Comparison of ENCODE assay signal across 15 cellular contexts in genomic region chr11:118175600-118176399, GRCh38. TPM values are rescaled to one million over a fixed set of nuclear protein-coding genes. Genes with fewer than 3 reads are reported as not detected.
A peak's percentile ranks its signal among the peaks of the same experiment; 100 is the strongest.
DNase-seq lines count a peak whose midpoint lies in the region; ATAC-seq and TF ChIP-seq lines count a peak whose summit lies in the region.
"Had no signal": no experiment of that assay in that cellular context is flagged by ENCODE, and none has a peak within 500 bp of the region (broad histone marks: within the 10 kb centered on the region; RNA-seq: fewer than 3 reads in every experiment).

No MANE protein-coding gene starts in this region.

- peaks cover 4% of the 10 kb centered on the region for H3K4me1 Mint-ChIP-seq in activated naive CD4-positive, alpha-beta T cell treated with anti-CD3 and anti-CD28 coated beads, Interleukin-2, amount 50 U/mL, for 24 hours
- peaks cover 42% of the 10 kb centered on the region for H3K4me1 Mint-ChIP-seq in nephron

- peak overlapping the region; percentile 38 for H3K27ac Mint-ChIP-seq in activated naive CD4-positive, alpha-beta T cell treated with anti-CD3 and anti-CD28 coated beads, Interleukin-2, amount 50 U/mL, for 24 hours
- H3K27ac Mint-ChIP-seq in nephron, result peak overlapping the region; percentile 94 to 98 (median 97)
- H3K27ac Mint-ChIP-seq: stimulated activated naive CD8-positive, alpha-beta T cell treated with anti-CD3 and anti-CD28 coated beads, Interleukin-15, amount 100 ng/mL, for 72 hours had no signal

- no peak for DNase-seq in activated naive CD4-positive, alpha-beta T cell treated with Interleukin-2 at 50 U/mL for 16 hours
- DNase-seq in heart left ventricle, result no peak
- DNase-seq in vagina (ENCODE audit: extremely low spot score in 2 of 2), result no peak
- no peak for DNase-seq in NCI-H128 (lab: John Stamatoyannopoulos, UW; ENCODE audit: unreplicated experiment)
- no peak for DNase-seq in SIG-M5 (lab: John Stamatoyannopoulos, UW)
- no peak for DNase-seq in activated CD4-positive, alpha-beta T cell treated with anti-CD3 and anti-CD28 coated beads for 1 hour
- DNase-seq: activated T-cell treated with anti-CD3 and anti-CD28 coated beads, Interleukin-2, amount 50 U/mL, for 1 hour; GDM1; stimulated activated naive CD8-positive, alpha-beta T cell treated with anti-CD3 and anti-CD28 coated beads, Interleukin-15, amount 100 ng/mL, for 72 hours had no signal

- H3K36me3 Mint-ChIP-seq in activated naive CD4-positive, alpha-beta T cell treated with anti-CD3 and anti-CD28 coated beads, Interleukin-2, amount 50 U/mL, for 24 hours, result no peaks in the 10 kb centered on the region
- no peaks in the 10 kb centered on the region for H3K36me3 Mint-ChIP-seq in nephron (ENCODE audit: low read depth)

- intact Hi-C loops in heart left ventricle (cut with DNase I) (no loop called here), vagina (cut with DNase I) (no loop called here)

- no peaks in the 10 kb centered on the region for H3K9me3 ChIP-seq in heart left ventricle
- H3K9me3 ChIP-seq in vagina, result no peaks in the 10 kb centered on the region

- no peaks in the 10 kb centered on the region for H3K36me3 ChIP-seq in heart left ventricle
- H3K36me3 ChIP-seq in vagina, result no peaks in the 10 kb centered on the region

- H3K27me3 ChIP-seq in heart left ventricle (peaks cover 0 to 7% (median 0%) of the 10 kb centered on the region in 9 donors), vagina (no peaks in the 10 kb centered on the region)

- no peak for TF ChIP-seq CTCF in heart left ventricle (IDR thresholded peaks at IDR 0.05)
- TF ChIP-seq CTCF in nephron (IDR thresholded peaks at IDR 0.05; ENCODE audit: unreplicated experiment in 3 of 3), result no peak
- no peak for TF ChIP-seq CTCF in vagina (IDR thresholded peaks at IDR 0.05)

- ATAC-seq in heart left ventricle, result peak in 2 of 4 donors; percentile 16 to 19
- ATAC-seq: stimulated activated naive CD8-positive, alpha-beta T cell treated with anti-CD3 and anti-CD28 coated beads, Interleukin-15, amount 100 ng/mL, for 72 hours had no signal

- H3K27ac ChIP-seq in heart left ventricle, result peak overlapping the region; percentile 47 to 95 (median 88)
- H3K27ac ChIP-seq in vagina, result peak overlapping the region; percentile 16

- H3K4me1 ChIP-seq in heart left ventricle (peaks cover 3 to 40% (median 22%) of the 10 kb centered on the region in 12 donors), vagina (peaks cover 30% of the 10 kb centered on the region)

- no peaks in the 10 kb centered on the region for H3K9me3 Mint-ChIP-seq in activated naive CD4-positive, alpha-beta T cell treated with anti-CD3 and anti-CD28 coated beads, Interleukin-2, amount 50 U/mL, for 24 hours
- H3K9me3 Mint-ChIP-seq in nephron, result no peaks in the 10 kb centered on the region
- H3K9me3 Mint-ChIP-seq: stimulated activated naive CD8-positive, alpha-beta T cell treated with anti-CD3 and anti-CD28 coated beads, Interleukin-15, amount 100 ng/mL, for 72 hours had no signal

- H3K27me3 Mint-ChIP-seq in activated naive CD4-positive, alpha-beta T cell treated with anti-CD3 and anti-CD28 coated beads, Interleukin-2, amount 50 U/mL, for 24 hours, result no peaks in the 10 kb centered on the region
- peaks cover 34% of the 10 kb centered on the region for H3K27me3 Mint-ChIP-seq in nephron (ENCODE audit: low read depth)

- WGBS in heart left ventricle, 4 donors, result 26 to 36% (median 31%) methylated on average over 14 of the region's 14 CpGs

- H3K4me3 ChIP-seq in heart left ventricle (peak overlapping the region; percentile 31 to 80 (median 54)), vagina (peak overlapping the region; percentile 30 to 33)

- no peak for TF ChIP-seq POLR2A in heart left ventricle (IDR thresholded peaks at IDR 0.05)
- no peak for TF ChIP-seq POLR2A in vagina (IDR thresholded peaks at IDR 0.05)

- H3K4me3 Mint-ChIP-seq in activated naive CD4-positive, alpha-beta T cell treated with anti-CD3 and anti-CD28 coated beads, Interleukin-2, amount 50 U/mL, for 24 hours, result no peak overlapping the region
- H3K4me3 Mint-ChIP-seq in nephron, result peak overlapping the region; percentile 88 to 95 (median 91)
- H3K4me3 Mint-ChIP-seq: stimulated activated naive CD8-positive, alpha-beta T cell treated with anti-CD3 and anti-CD28 coated beads, Interleukin-15, amount 100 ng/mL, for 72 hours had no signal

RNA-seq across cellular contexts. Expression of gene SCN2B, which starts 0.6 kb away (rescaled TPM):
- total RNA-seq in heart left ventricle (10 to 100 TPM in 5 of 9 donors, 1 to 10 TPM in 4; 3.6 to 32.5 (median 11.8) TPM), vagina (0.49 TPM)
- polyA plus RNA-seq in heart left ventricle, result 10 to 100 TPM in 1 of 2 donors, 1 to 10 TPM in 1; 5.0 to 17.5 TPM
- total RNA-seq: A673; dermis microvascular lymphatic vessel endothelial cell; left lobe of liver; T-helper 2 cell treated with Interferon-gamma antibody and Interleukin-4, amounts not matched to agents 100 ng/mL and 5 ng/mL, for 36 hours had no signal

RNA-seq across cellular contexts. Expression of gene SCN4B, which starts 23.2 kb away (rescaled TPM):
- total RNA-seq in heart left ventricle, result 10 to 100 TPM in 6 of 9 donors, 1 to 10 TPM in 3; 2.1 to 16.9 (median 12.7) TPM
- polyA plus RNA-seq in heart left ventricle, result 1 to 10 TPM; 6.4 to 8.6 TPM
- 0.98 TPM for total RNA-seq in vagina

RNA-seq across cellular contexts. Expression of gene JAML, which starts 49.0 kb away (rescaled TPM):
- total RNA-seq in heart left ventricle (10 to 100 TPM in 2 of 9 donors, 1 to 10 TPM in 6, under 1 TPM in 1; 0.90 to 18.4 (median 2.0) TPM), vagina (17.2 TPM)
- polyA plus RNA-seq in heart left ventricle, result 1 to 10 TPM; 1.4 to 1.6 TPM
- total RNA-seq: A673 had no signal
